In the genomic region with DNA sequence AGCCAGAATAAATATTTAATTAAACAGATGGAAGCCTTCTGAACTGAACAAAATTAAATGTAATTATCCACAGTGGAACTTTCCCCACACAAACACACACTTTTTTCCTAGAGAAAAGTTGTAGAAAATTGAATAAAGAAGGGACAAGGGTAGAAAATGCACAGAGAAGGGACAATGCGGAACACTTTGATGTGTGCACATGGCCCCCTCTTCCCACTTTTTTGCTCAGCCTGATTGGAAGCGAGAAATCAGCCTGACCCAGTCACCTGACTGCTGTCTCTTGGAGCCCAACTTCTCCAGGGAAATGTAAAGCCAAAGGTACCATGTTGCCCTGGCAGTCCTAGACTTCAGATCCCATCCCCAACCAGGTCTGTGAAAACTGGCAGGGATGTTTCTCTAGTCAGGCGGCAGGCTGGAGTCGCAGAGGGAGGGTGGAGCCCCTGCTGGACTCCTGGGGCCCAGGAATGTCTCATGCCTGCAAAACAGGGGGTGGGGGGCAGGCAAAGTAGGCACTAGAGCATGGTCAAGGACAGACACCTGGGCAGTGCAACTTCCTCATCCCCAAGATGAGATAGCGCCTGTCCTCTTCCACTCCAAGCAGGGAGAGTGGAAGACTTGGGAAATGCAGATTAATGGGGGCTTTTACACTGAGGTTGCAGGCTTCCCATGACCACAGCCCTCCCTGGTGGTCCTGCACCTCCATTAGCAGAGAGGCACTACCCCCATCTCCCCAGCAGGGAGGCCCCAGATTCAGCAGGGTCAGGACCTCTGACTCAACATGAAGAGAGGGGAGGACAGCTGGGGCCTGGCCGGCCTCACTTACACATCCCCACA, we compare ENCODE assay signal across 8 cellular contexts. TPM values are rescaled to one million over a fixed set of nuclear protein-coding genes. Genes with fewer than 3 reads are reported as not detected.
A peak's percentile ranks its signal among the peaks of the same experiment; 100 is the strongest.
DNase-seq lines count a peak whose midpoint lies in the region; FAIRE-seq and TF ChIP-seq lines count a peak whose summit lies in the region.

No MANE protein-coding gene starts in this region.

- peak overlapping the region in 2 of 4 donors; percentile 69 to 97 for H3K4me3 ChIP-seq in Peyer's patch
- H3K4me3 ChIP-seq in esophagus (ENCODE audit: low read depth in 1 of 2, low read length in 2 of 2): no peak overlapping the region

- H3K27me3 ChIP-seq in Peyer's patch: no peaks in the 10 kb centered on the region
- H3K27me3 ChIP-seq in esophagus (ENCODE audit: control insufficient read depth in 1 of 2, insufficient read depth in 2 of 2, low read length in 2 of 2): no peaks in the 10 kb centered on the region

- H3K9me3 Mint-ChIP-seq in osteocyte (ENCODE audit: unreplicated experiment): no peaks in the 10 kb centered on the region

- peak overlapping the region; percentile 83 for H3K4me3 Mint-ChIP-seq in osteocyte (ENCODE audit: unreplicated experiment)

- H3K9me3 ChIP-seq in Peyer's patch (no peaks in the 10 kb centered on the region), esophagus (ENCODE audit: control insufficient read depth in 2 of 2, insufficient read depth in 1 of 2, low read depth in 1 of 2, low read length in 1 of 2) (no peaks in the 10 kb centered on the region)

- H3K36me3 Mint-ChIP-seq in osteocyte (ENCODE audit: unreplicated experiment): peaks cover 13% of the 10 kb centered on the region

- no peaks in the 10 kb centered on the region for H3K27me3 Mint-ChIP-seq in osteocyte (ENCODE audit: unreplicated experiment)

- peak; percentile 43 for DNase-seq in EL
- no peak for DNase-seq in Peyer's patch
- no peak for DNase-seq in osteocyte (ENCODE audit: extremely low spot score, unreplicated experiment)
- no peak for DNase-seq in DMS53 (lab: John Stamatoyannopoulos, UW)
- DNase-seq in HTR-8/SVneo (ENCODE audit: insufficient read length, low spot score): no peak
- DNase-seq in NCI-H2196 (lab: John Stamatoyannopoulos, UW; ENCODE audit: unreplicated experiment): no peak
- no peak for DNase-seq in superior temporal gyrus (ENCODE audit: extremely low spot score)

- FAIRE-seq in HTR-8/SVneo (lab: Jason Lieb, UNC): no peak

- TF ChIP-seq POLR2A in Peyer's patch (IDR thresholded peaks at IDR 0.05): no peak

- peak in 3 of 6 experiments; percentile 4 to 9 (median 7) for TF ChIP-seq CTCF in Peyer's patch (IDR thresholded peaks at IDR 0.05)
- no peak for TF ChIP-seq CTCF in osteocyte (IDR thresholded peaks at IDR 0.05)

- 68 to 78% methylated on average over 6 of the region's 6 CpGs for WGBS in esophagus, 2 donors

- peaks cover 45% of the 10 kb centered on the region for H3K4me1 Mint-ChIP-seq in osteocyte (ENCODE audit: unreplicated experiment)

- peaks cover 0 to 23% (median 9%) of the 10 kb centered on the region in 3 donors for H3K36me3 ChIP-seq in Peyer's patch
- peaks cover 13 to 19% of the 10 kb centered on the region in 2 donors for H3K36me3 ChIP-seq in esophagus (ENCODE audit: control insufficient read depth in 2 of 2, insufficient read depth in 2 of 2, low read length in 1 of 2)

- peak overlapping the region; percentile 91 to 98 (median 94) for H3K27ac ChIP-seq in Peyer's patch
- H3K27ac ChIP-seq in esophagus (ENCODE audit: low read depth in 2 of 2, low read length in 1 of 2): peak overlapping the region; percentile 44 to 63

- H3K4me1 ChIP-seq in Peyer's patch (peaks cover 5 to 46% (median 22%) of the 10 kb centered on the region in 4 donors), esophagus (ENCODE audit: control insufficient read depth in 2 of 2, insufficient read depth in 2 of 2, low read length in 1 of 2) (peaks cover 17 to 20% of the 10 kb centered on the region in 2 donors)

- H3K27ac Mint-ChIP-seq in osteocyte (ENCODE audit: unreplicated experiment): peak overlapping the region; percentile 89

RNA-seq across cellular contexts. Expression of a gene that starts 2.8 kb away (rescaled TPM):
- total RNA-seq in Peyer's patch: 100 to 1,000 TPM in 3 of 4 donors, 10 to 100 TPM in 1; 48.7 to 212 (median 156) TPM
- 10 to 100 TPM; 35.5 to 39.4 TPM for polyA plus RNA-seq in esophagus
- 240 and 261 TPM in 2 replicates for total RNA-seq in osteocyte

RNA-seq across cellular contexts. Expression of a gene that starts 10.3 kb away (rescaled TPM):
- total RNA-seq in Peyer's patch (1 to 10 TPM in 1 of 4 donors, under 1 TPM in 1, not detected in 2; 0.67 to 1.7 TPM), osteocyte (not detected in 2 replicates)
- polyA plus RNA-seq in esophagus: 10 to 100 TPM; 14.4 to 17.5 TPM

RNA-seq across cellular contexts. Expression of a gene that starts 34.9 kb away (rescaled TPM):
- total RNA-seq in Peyer's patch: 10 to 100 TPM; 37.1 to 76.4 (median 57.4) TPM
- 10 to 100 TPM; 17.2 to 21.3 TPM for polyA plus RNA-seq in esophagus
- total RNA-seq in osteocyte: 22.2 and 24.3 TPM in 2 replicates

RNA-seq across cellular contexts. Expression of a gene that starts 36.4 kb away (rescaled TPM):
- total RNA-seq in Peyer's patch (10 to 100 TPM; 21.7 to 28.1 (median 25.1) TPM), osteocyte (18.2 and 20.5 TPM in 2 replicates)
- polyA plus RNA-seq in esophagus: 10 to 100 TPM in 1 of 2 donors, 1 to 10 TPM in 1; 7.2 to 10.1 TPM

RNA-seq across cellular contexts. Expression of a gene that starts 45.6 kb away (rescaled TPM):
- total RNA-seq in Peyer's patch (100 to 1,000 TPM in 1 of 4 donors, 10 to 100 TPM in 3; 28.2 to 106 (median 61.5) TPM), osteocyte (53.5 and 59.8 TPM in 2 replicates)
- 10 to 100 TPM; 14.4 to 17.8 TPM for polyA plus RNA-seq in esophagus
